24 cellular contexts compared by ENCODE assay signal in genomic region chr14:23130875-23131274, GRCh38. TPM values are rescaled to one million over a fixed set of nuclear protein-coding genes. Genes with fewer than 3 reads are reported as not detected.
DNase-seq lines count a peak whose midpoint lies in the region; ATAC-seq, FAIRE-seq and TF ChIP-seq lines count a peak whose summit lies in the region.
"Had no signal": no experiment of that assay in that cellular context is flagged by ENCODE, and none has a peak within 500 bp of the region (broad histone marks: within the 10 kb centered on the region; RNA-seq: fewer than 3 reads in every experiment).

No MANE protein-coding gene starts in this region.

- H3K27ac ChIP-seq in RWPE1 (peak overlapping the region; percentile 79), spleen (no peak overlapping the region)
- H3K27ac ChIP-seq in CD4-positive, alpha-beta memory T cell (ENCODE audit: low read depth, low read length), result no peak overlapping the region

- no peaks in the 10 kb centered on the region for H3K27me3 ChIP-seq in spleen (replicated peaks in 1 of 7)
- H3K27me3 ChIP-seq in CD4-positive, alpha-beta memory T cell (ENCODE audit: insufficient read depth, low read length), result no peaks in the 10 kb centered on the region
- H3K27me3 ChIP-seq: uterus had no signal

- H3K27me3 Mint-ChIP-seq in CD4-positive, alpha-beta memory T cell, result peaks cover 1 to 8% of the 10 kb centered on the region in 2 donors
- peaks cover 2% of the 10 kb centered on the region for H3K27me3 Mint-ChIP-seq in activated T-helper 2 cell treated with anti-CD3 and anti-CD28 coated beads, Interferon-gamma antibody, Interleukin-2, Interleukin-4, amounts not matched to agents 10 μg/mL and 5 μg/mL and 100 μg/mL, durations not matched to agents 14 hours and 24 hours and 36 hours (ENCODE audit: low read depth)

- H3K4me3 ChIP-seq in spleen, result no peak overlapping the region
- no peak overlapping the region for H3K4me3 ChIP-seq in CD4-positive, alpha-beta memory T cell (ENCODE audit: low read length in 2 of 2)
- H3K4me3 ChIP-seq: uterus had no signal

- no peaks in the 10 kb centered on the region for H3K36me3 Mint-ChIP-seq in CD4-positive, alpha-beta memory T cell
- H3K36me3 Mint-ChIP-seq in activated T-helper 2 cell treated with anti-CD3 and anti-CD28 coated beads, Interferon-gamma antibody, Interleukin-2, Interleukin-4, amounts not matched to agents 10 μg/mL and 5 μg/mL and 100 μg/mL, durations not matched to agents 14 hours and 24 hours and 36 hours (ENCODE audit: low read depth), result no peaks in the 10 kb centered on the region
- H3K36me3 Mint-ChIP-seq: activated naive CD4-positive, alpha-beta T cell treated with anti-CD3 and anti-CD28 coated beads, Interleukin-2, amount 50 U/mL, for 72 hours; naive B cell; stimulated activated effector memory CD8-positive, alpha-beta T cell treated with anti-CD3 and anti-CD28 coated beads, Interleukin-12 subunit alpha, Interleukin-12 subunit beta, amount 100 ng/mL, for 72 hours had no signal

- no peak overlapping the region for H3K4me3 Mint-ChIP-seq in CD4-positive, alpha-beta memory T cell
- no peak overlapping the region for H3K4me3 Mint-ChIP-seq in activated T-helper 2 cell treated with anti-CD3 and anti-CD28 coated beads, Interferon-gamma antibody, Interleukin-2, Interleukin-4, amounts not matched to agents 10 μg/mL and 5 μg/mL and 100 μg/mL, durations not matched to agents 14 hours and 24 hours and 36 hours (ENCODE audit: low read depth)
- H3K4me3 Mint-ChIP-seq: activated T-helper 1 cell treated with anti-CD3 and anti-CD28 coated beads, Interleukin-12 subunit alpha, Interleukin-12 subunit beta, Interleukin-2, Interleukin-4 antibody, amounts not matched to agents 30 ng/mL and 10 ng/mL and 1 ng/mL, durations not matched to agents 14 hours and 24 hours and 36 hours; stimulated activated effector memory CD8-positive, alpha-beta T cell treated with anti-CD3 and anti-CD28 coated beads, Interleukin-12 subunit alpha, Interleukin-12 subunit beta, amount 100 ng/mL, for 72 hours had no signal

- intact Hi-C loops in Right ventricle myocardium inferior (cut with DNase I), result no loop called here
- intact Hi-C loops in cardiac septum (cut with DNase I), result no loop called here
- intact Hi-C loops in spleen (cut with DNase I; ENCODE audit: low total_unique reads), result no loop called here
- intact Hi-C loops in CD4-positive, alpha-beta memory T cell (cut with micrococcal nuclease), result no loop called here
- intact Hi-C loops in activated T-helper 2 cell treated with anti-CD3 and anti-CD28 coated beads, Interferon-gamma antibody, Interleukin-2, Interleukin-4, amounts not matched to agents 10 μg/mL and 5 μg/mL and 100 μg/mL, durations not matched to agents 14 hours and 24 hours and 36 hours (cut with micrococcal nuclease), result no loop called here

- 31 to 66% (median 41%) methylated on average over 3 of the region's 3 CpGs for WGBS in spleen, 5 donors

- FAIRE-seq in D721Med (lab: Jason Lieb, UNC), result no peak
- FAIRE-seq: islet of Langerhans had no signal

- POLR2A ChIA-PET in RWPE1 (lab: Yijun Ruan, JAX; ENCODE audit: low non-redundant PET), result no interaction called here
- POLR2A ChIA-PET in CD4-positive, alpha-beta memory T cell (lab: Charles Lee; ENCODE audit: partially characterized antibody), result no interaction called here

- no peak for TF ChIP-seq POLR2A in spleen (IDR thresholded peaks at IDR 0.05)

- no peaks in the 10 kb centered on the region for H3K9me3 ChIP-seq in spleen
- H3K9me3 ChIP-seq in CD4-positive, alpha-beta memory T cell (ENCODE audit: control insufficient read depth in 1 of 2, low read length in 2 of 2), result no peaks in the 10 kb centered on the region
- H3K9me3 ChIP-seq: uterus had no signal

- H3K9me3 Mint-ChIP-seq in CD4-positive, alpha-beta memory T cell, result no peaks in the 10 kb centered on the region
- no peaks in the 10 kb centered on the region for H3K9me3 Mint-ChIP-seq in activated T-helper 2 cell treated with anti-CD3 and anti-CD28 coated beads, Interferon-gamma antibody, Interleukin-2, Interleukin-4, amounts not matched to agents 10 μg/mL and 5 μg/mL and 100 μg/mL, durations not matched to agents 14 hours and 24 hours and 36 hours
- H3K9me3 Mint-ChIP-seq: activated naive CD4-positive, alpha-beta T cell treated with anti-CD3 and anti-CD28 coated beads, Interleukin-2, amount 50 U/mL, for 72 hours; activated T-helper 1 cell treated with anti-CD3 and anti-CD28 coated beads, Interleukin-12 subunit alpha, Interleukin-12 subunit beta, Interleukin-2, Interleukin-4 antibody, amounts not matched to agents 30 ng/mL and 10 ng/mL and 1 ng/mL, durations not matched to agents 14 hours and 24 hours and 36 hours; naive B cell; stimulated activated effector memory CD8-positive, alpha-beta T cell treated with anti-CD3 and anti-CD28 coated beads, Interleukin-12 subunit alpha, Interleukin-12 subunit beta, amount 100 ng/mL, for 72 hours had no signal

- peak; percentile 71 for DNase-seq in Right ventricle myocardium inferior (ENCODE audit: missing footprints)
- no peak for DNase-seq in cardiac septum (ENCODE audit: low spot score)
- DNase-seq in RWPE1 (ENCODE audit: low spot score), result no peak
- DNase-seq in islet precursor cell, result peak; percentile 31
- peak; percentile 53 for DNase-seq in spleen
- no peak for DNase-seq in CD4-positive, alpha-beta memory T cell
- no peak for DNase-seq in activated T-helper 2 cell treated with anti-CD3 and anti-CD28 coated beads, Interferon-gamma antibody, Interleukin-2, Interleukin-4, amounts not matched to agents 10 μg/mL and 5 μg/mL and 100 μg/mL, durations not matched to agents 14 hours and 24 hours and 36 hours (ENCODE audit: low spot score)
- no peak for DNase-seq in D721Med (ENCODE audit: insufficient read length, low spot score)
- DNase-seq: C1 segment of cervical spinal cord; erythroblast; mesenchymal stem cell; naive B cell; NCI-H1417 treated with DMSO at 0.1 percent for 48 hours; NCI-H524; stimulated activated CD4-positive, alpha-beta T cell treated with anti-CD3 and anti-CD28 coated beads, Interleukin-2, amount 100 ng/mL, for 24 hours had no signal

- peaks cover 0 to 41% (median 2%) of the 10 kb centered on the region in 6 donors for H3K36me3 ChIP-seq in spleen
- no peaks in the 10 kb centered on the region for H3K36me3 ChIP-seq in CD4-positive, alpha-beta memory T cell (ENCODE audit: insufficient read depth, low read length)
- H3K36me3 ChIP-seq: uterus had no signal

- CTCF ChIA-PET in RWPE1 (lab: Yijun Ruan, JAX), result interaction anchor here (1.1 kb wide), 1 partner anchor 10 kb away, joined by 3 read pairs; no protein-coding TSS in a partner anchor
- CTCF ChIA-PET in CD4-positive, alpha-beta memory T cell (lab: Charles Lee; ENCODE audit: partially characterized antibody), result interaction anchor here (2.6 kb wide), 1 partner anchor 10 kb away, joined by 18 read pairs; no protein-coding TSS in a partner anchor

- H3K4me1 ChIP-seq in spleen, result peaks cover 0 to 39% (median 13%) of the 10 kb centered on the region in 6 donors
- no peaks in the 10 kb centered on the region for H3K4me1 ChIP-seq in CD4-positive, alpha-beta memory T cell (ENCODE audit: insufficient read depth, low read length)

- TF ChIP-seq CTCF in RWPE1 (conservative IDR thresholded peaks at IDR 0.05; ENCODE audit: low read depth), result no peak
- no peak for TF ChIP-seq CTCF in spleen (IDR thresholded peaks at IDR 0.05 in 8 of 11, conservative IDR thresholded peaks at IDR 0.05 in 3 of 11)
- no peak for TF ChIP-seq CTCF in D721Med (IDR thresholded peaks at IDR 0.05; ENCODE audit: insufficient read depth, missing control alignments)

- no peak overlapping the region for H3K27ac Mint-ChIP-seq in CD4-positive, alpha-beta memory T cell
- H3K27ac Mint-ChIP-seq in activated T-helper 2 cell treated with anti-CD3 and anti-CD28 coated beads, Interferon-gamma antibody, Interleukin-2, Interleukin-4, amounts not matched to agents 10 μg/mL and 5 μg/mL and 100 μg/mL, durations not matched to agents 14 hours and 24 hours and 36 hours, result no peak overlapping the region
- H3K27ac Mint-ChIP-seq: activated naive CD4-positive, alpha-beta T cell treated with anti-CD3 and anti-CD28 coated beads, Interleukin-2, amount 50 U/mL, for 72 hours; activated T-helper 1 cell treated with anti-CD3 and anti-CD28 coated beads, Interleukin-12 subunit alpha, Interleukin-12 subunit beta, Interleukin-2, Interleukin-4 antibody, amounts not matched to agents 30 ng/mL and 10 ng/mL and 1 ng/mL, durations not matched to agents 14 hours and 24 hours and 36 hours; stimulated activated effector memory CD8-positive, alpha-beta T cell treated with anti-CD3 and anti-CD28 coated beads, Interleukin-12 subunit alpha, Interleukin-12 subunit beta, amount 100 ng/mL, for 72 hours had no signal

- no peak for ATAC-seq in Right ventricle myocardium inferior
- ATAC-seq: activated naive CD4-positive, alpha-beta T cell treated with anti-CD3 and anti-CD28 coated beads, Interleukin-2, amount 50 U/mL, for 72 hours had no signal

- peaks cover 3 to 7% (median 5%) of the 10 kb centered on the region in 4 donors for H3K4me1 Mint-ChIP-seq in CD4-positive, alpha-beta memory T cell
- peaks cover 4% of the 10 kb centered on the region for H3K4me1 Mint-ChIP-seq in activated T-helper 2 cell treated with anti-CD3 and anti-CD28 coated beads, Interferon-gamma antibody, Interleukin-2, Interleukin-4, amounts not matched to agents 10 μg/mL and 5 μg/mL and 100 μg/mL, durations not matched to agents 14 hours and 24 hours and 36 hours (ENCODE audit: low read depth)

RNA-seq across cellular contexts. Expression of gene CEBPE, which starts 11.8 kb away (rescaled TPM):
- not detected for total RNA-seq in Right ventricle myocardium inferior
- total RNA-seq in cardiac septum, result not detected
- total RNA-seq in spleen, result 1 to 10 TPM in 4 of 7 donors, under 1 TPM in 3; 0.64 to 9.6 (median 1.6) TPM
- polyA plus RNA-seq in spleen, result 1 to 10 TPM; 1.2 to 3.5 (median 1.3) TPM
- total RNA-seq in CD4-positive, alpha-beta memory T cell, result under 1 TPM; 0.69 to 0.84 TPM
- polyA plus RNA-seq in CD4-positive, alpha-beta memory T cell, result under 1 TPM; 0.16 to 0.35 TPM
- not detected in 2 replicates for total RNA-seq in activated T-helper 2 cell treated with anti-CD3 and anti-CD28 coated beads, Interferon-gamma antibody, Interleukin-2, Interleukin-4, amounts not matched to agents 10 μg/mL and 5 μg/mL and 100 μg/mL, durations not matched to agents 14 hours and 24 hours and 36 hours
- total RNA-seq: activated T-helper 1 cell treated with anti-CD3 and anti-CD28 coated beads, Interleukin-12 subunit alpha, Interleukin-12 subunit beta, Interleukin-2, Interleukin-4 antibody, amounts not matched to agents 30 ng/mL and 10 ng/mL and 1 ng/mL, durations not matched to agents 14 hours and 24 hours and 36 hours; cerebellum; H4; osteocyte; temporal lobe; uterus had no signal

RNA-seq across cellular contexts. Expression of gene CIROP, which starts 26.1 kb away (rescaled TPM):
- total RNA-seq in Right ventricle myocardium inferior (not detected), cardiac septum (not detected), spleen (not detected)
- polyA plus RNA-seq in spleen, result not detected
- total RNA-seq in CD4-positive, alpha-beta memory T cell, result not detected
- polyA plus RNA-seq in CD4-positive, alpha-beta memory T cell, result not detected
- total RNA-seq in activated T-helper 2 cell treated with anti-CD3 and anti-CD28 coated beads, Interferon-gamma antibody, Interleukin-2, Interleukin-4, amounts not matched to agents 10 μg/mL and 5 μg/mL and 100 μg/mL, durations not matched to agents 14 hours and 24 hours and 36 hours, result not detected in 2 replicates
- total RNA-seq: activated naive CD4-positive, alpha-beta T cell treated with anti-CD3 and anti-CD28 coated beads, Interleukin-2, amount 50 U/mL, for 72 hours; activated T-helper 1 cell treated with anti-CD3 and anti-CD28 coated beads, Interleukin-12 subunit alpha, Interleukin-12 subunit beta, Interleukin-2, Interleukin-4 antibody, amounts not matched to agents 30 ng/mL and 10 ng/mL and 1 ng/mL, durations not matched to agents 14 hours and 24 hours and 36 hours; cerebellum; H4; osteocyte; temporal lobe; uterus had no signal

RNA-seq across cellular contexts. Expression of gene C14orf119, which starts 35.6 kb away (rescaled TPM):
- 22.4 TPM for total RNA-seq in Right ventricle myocardium inferior
- 28.9 TPM for total RNA-seq in cardiac septum
- 10 to 100 TPM; 34.3 to 43.2 (median 37.8) TPM for total RNA-seq in spleen
- polyA plus RNA-seq in spleen, result 10 to 100 TPM; 28.0 to 47.0 (median 40.2) TPM
- total RNA-seq in CD4-positive, alpha-beta memory T cell, result 10 to 100 TPM; 49.7 to 54.0 TPM
- polyA plus RNA-seq in CD4-positive, alpha-beta memory T cell, result 100 to 1,000 TPM in 1 of 2 donors, 10 to 100 TPM in 1; 80.1 to 147 TPM
- 57.7 and 65.2 TPM in 2 replicates for total RNA-seq in activated T-helper 2 cell treated with anti-CD3 and anti-CD28 coated beads, Interferon-gamma antibody, Interleukin-2, Interleukin-4, amounts not matched to agents 10 μg/mL and 5 μg/mL and 100 μg/mL, durations not matched to agents 14 hours and 24 hours and 36 hours

RNA-seq across cellular contexts. Expression of gene ACIN1, which starts 35.9 kb away (rescaled TPM):
- total RNA-seq in Right ventricle myocardium inferior (73.9 TPM), cardiac septum (72.4 TPM), spleen (100 to 1,000 TPM; 148 to 228 (median 211) TPM)
- 100 to 1,000 TPM in 2 of 3 donors, 10 to 100 TPM in 1; 59.2 to 126 (median 119) TPM for polyA plus RNA-seq in spleen
- total RNA-seq in CD4-positive, alpha-beta memory T cell, result 100 to 1,000 TPM; 317 to 327 TPM
- polyA plus RNA-seq in CD4-positive, alpha-beta memory T cell, result 10 to 100 TPM in 1 of 2 donors, 1 to 10 TPM in 1; 1.2 to 20.5 TPM
- 209 and 213 TPM in 2 replicates for total RNA-seq in activated T-helper 2 cell treated with anti-CD3 and anti-CD28 coated beads, Interferon-gamma antibody, Interleukin-2, Interleukin-4, amounts not matched to agents 10 μg/mL and 5 μg/mL and 100 μg/mL, durations not matched to agents 14 hours and 24 hours and 36 hours

RNA-seq across cellular contexts. Expression of gene SLC7A8, which starts 52.6 kb away (rescaled TPM):
- 11.5 TPM for total RNA-seq in Right ventricle myocardium inferior
- 4.4 TPM for total RNA-seq in cardiac septum
- 100 to 1,000 TPM in 1 of 7 donors, 10 to 100 TPM in 6; 23.5 to 106 (median 68.0) TPM for total RNA-seq in spleen
- polyA plus RNA-seq in spleen, result 1 to 10 TPM; 3.5 to 8.7 (median 6.7) TPM
- total RNA-seq in CD4-positive, alpha-beta memory T cell, result 1 to 10 TPM; 2.4 to 4.1 TPM
- polyA plus RNA-seq in CD4-positive, alpha-beta memory T cell, result under 1 TPM; 0.56 to 0.62 TPM
- total RNA-seq in activated T-helper 2 cell treated with anti-CD3 and anti-CD28 coated beads, Interferon-gamma antibody, Interleukin-2, Interleukin-4, amounts not matched to agents 10 μg/mL and 5 μg/mL and 100 μg/mL, durations not matched to agents 14 hours and 24 hours and 36 hours, result 5.3 and 5.4 TPM in 2 replicates
- total RNA-seq: activated T-helper 1 cell treated with anti-CD3 and anti-CD28 coated beads, Interleukin-12 subunit alpha, Interleukin-12 subunit beta, Interleukin-2, Interleukin-4 antibody, amounts not matched to agents 30 ng/mL and 10 ng/mL and 1 ng/mL, durations not matched to agents 14 hours and 24 hours and 36 hours had no signal

Comparison
In these comparisons a context has a peak if more than half of its experiments do, and no peak if none do; other contexts are left out.
1. DNase-seq: peak in Right ventricle myocardium inferior (single experiment), islet precursor cell (single experiment) and spleen (single experiment); none in cardiac septum (single experiment), RWPE1 (single experiment), CD4-positive, alpha-beta memory T cell (0 of 5), activated T-helper 2 cell treated with anti-CD3 and anti-CD28 coated beads, Interferon-gamma antibody, Interleukin-2, Interleukin-4, amounts not matched to agents 10 μg/mL and 5 μg/mL and 100 μg/mL, durations not matched to agents 14 hours and 24 hours and 36 hours (single experiment) and D721Med (single experiment).